Comparison of ENCODE assay signal across 11 cellular contexts in genomic region chr19:29806098-29806866, GRCh38. TPM values are rescaled to one million over a fixed set of nuclear protein-coding genes. Genes with fewer than 3 reads are reported as not detected.
A peak's percentile ranks its signal among the peaks of the same experiment; 100 is the strongest.
DNase-seq lines count a peak whose midpoint lies in the region; ATAC-seq and FAIRE-seq lines count a peak whose summit lies in the region.
"Had no signal": no experiment of that assay in that cellular context is flagged by ENCODE, and none has a peak within 500 bp of the region (broad histone marks: within the 10 kb centered on the region; RNA-seq: fewer than 3 reads in every experiment).

No MANE protein-coding gene starts in this region.

- no peak for FAIRE-seq in small intestine (lab: Jason Lieb, UNC)

- ATAC-seq in activated T-cell treated with anti-CD3 and anti-CD28 coated beads, Interleukin-2, amount 50 U/mL, for 4 hours: no peak

- no peaks in the 10 kb centered on the region for H3K9me3 Mint-ChIP-seq in activated T-cell treated with anti-CD3 and anti-CD28 coated beads, Interleukin-2, amount 50 U/mL, for 4 hours

- peaks cover 3% of the 10 kb centered on the region for H3K4me1 Mint-ChIP-seq in activated T-cell treated with anti-CD3 and anti-CD28 coated beads, Interleukin-2, amount 50 U/mL, for 4 hours (ENCODE audit: low read depth)

- in situ Hi-C loops in ACHN (cut with HindIII; ENCODE audit: low pct_ligation_motif_present, low pct_unique_long_range_greater_than_20kb, low sequenced_read_pairs): no loop called here

- no peaks in the 10 kb centered on the region for H3K36me3 ChIP-seq in small intestine (ENCODE audit: control insufficient read depth in 2 of 2, insufficient read depth in 2 of 2, low read length in 2 of 2)
- H3K36me3 ChIP-seq: ovary had no signal

- WGBS in small intestine, 3 donors: 74 to 92% (median 86%) methylated on average over 10 of the region's 10 CpGs

- H3K27me3 Mint-ChIP-seq in activated T-cell treated with anti-CD3 and anti-CD28 coated beads, Interleukin-2, amount 50 U/mL, for 4 hours (ENCODE audit: low read depth): no peaks in the 10 kb centered on the region

- no peak overlapping the region for H3K27ac ChIP-seq in small intestine (ENCODE audit: low read depth in 1 of 2, low read length in 1 of 2)
- H3K27ac ChIP-seq: ovary had no signal

- no peaks in the 10 kb centered on the region for H3K9me3 ChIP-seq in small intestine (ENCODE audit: control insufficient read depth, low read depth)
- H3K9me3 ChIP-seq: ovary had no signal

- no peak overlapping the region for H3K4me3 Mint-ChIP-seq in activated T-cell treated with anti-CD3 and anti-CD28 coated beads, Interleukin-2, amount 50 U/mL, for 4 hours
- H3K4me3 Mint-ChIP-seq: CD14-positive monocyte had no signal

- H3K4me1 ChIP-seq in small intestine (ENCODE audit: control insufficient read depth in 2 of 2, insufficient read depth in 1 of 2, low read depth in 1 of 2, low read length in 1 of 2): peaks cover 0 to 2% of the 10 kb centered on the region in 2 donors

- H3K4me3 ChIP-seq in small intestine (ENCODE audit: low read depth in 1 of 2, low read length in 2 of 2): no peak overlapping the region
- H3K4me3 ChIP-seq: ovary had no signal

- no peaks in the 10 kb centered on the region for H3K27me3 ChIP-seq in small intestine (ENCODE audit: control insufficient read depth in 2 of 2, insufficient read depth in 2 of 2, low read length in 2 of 2)
- H3K27me3 ChIP-seq: ovary had no signal

- H3K36me3 Mint-ChIP-seq in activated T-cell treated with anti-CD3 and anti-CD28 coated beads, Interleukin-2, amount 50 U/mL, for 4 hours (ENCODE audit: insufficient read depth): no peaks in the 10 kb centered on the region
- H3K36me3 Mint-ChIP-seq: CD14-positive monocyte had no signal

- peak; percentile 56 for DNase-seq in ACHN
- peak; percentile 7 for DNase-seq in HT-29 (ENCODE audit: low spot score)
- peak; percentile 52 for DNase-seq in astrocyte of the hippocampus (ENCODE audit: low read depth, low spot score)
- DNase-seq in iPS DF 4.7 (ENCODE audit: extremely low read depth, low spot score): peak; percentile 44
- no peak for DNase-seq in superior temporal gyrus (ENCODE audit: extremely low spot score)
- no peak for DNase-seq in activated CD4-positive, CD25-positive, alpha-beta regulatory T cell (lab: John Stamatoyannopoulos, UW)
- no peak for DNase-seq in small intestine
- DNase-seq in activated T-cell treated with anti-CD3 and anti-CD28 coated beads, Interleukin-2, amount 50 U/mL, for 4 hours: no peak
- DNase-seq: NCI-H510A treated with DMSO at 0.1 percent for 48 hours had no signal

RNA-seq across cellular contexts. Expression of gene CCNE1, which starts 5.5 kb away (rescaled TPM):
- 20.1 and 29.1 TPM in 2 replicates for total RNA-seq in HT-29 (2014; rRNA removed; shearing (Covaris generic))
- 1 to 10 TPM; 2.5 to 5.7 (median 3.5) TPM for polyA plus RNA-seq in small intestine
- total RNA-seq in activated T-cell treated with anti-CD3 and anti-CD28 coated beads, Interleukin-2, amount 50 U/mL, for 4 hours: 10 to 100 TPM; 17.4 to 30.2 (median 26.7) TPM
- polyA plus RNA-seq: CD14-positive monocyte had no signal

Comparison
In these comparisons a context has a peak if more than half of its experiments do, and no peak if none do; other contexts are left out.
1. DNase-seq: peak in ACHN (single experiment), HT-29 (single experiment), astrocyte of the hippocampus (single experiment) and iPS DF 4.7 (single experiment); none in superior temporal gyrus (single experiment), activated CD4-positive, CD25-positive, alpha-beta regulatory T cell (0 of 4), small intestine (single experiment) and activated T-cell treated with anti-CD3 and anti-CD28 coated beads, Interleukin-2, amount 50 U/mL, for 4 hours (single experiment).